Comparison of ENCODE assay signal across 1 cellular context in genomic region chr14:23539209-23539866, GRCh38.
TF ChIP-seq lines count a peak whose summit lies in the region.

No MANE protein-coding gene starts in this region.

TF ChIP-seq in HepG2, 621 proteins besides CTCF, POLR2A, EP300 and RAD21 (continued from another document and continues in another):
- TF ChIP-seq HOMEZ (CRISPR knock-in tag; IDR thresholded peaks at IDR 0.05; ENCODE audit: low read depth): peak; percentile 15; the same call in 1 of the 2 replicates
- no peak for TF ChIP-seq ZSCAN29 (CRISPR knock-in tag; conservative IDR thresholded peaks at IDR 0.05)
- 0 out of 2 replicates have a peak, but pooled peaks have one; percentile 19 for TF ChIP-seq KDM2A (CRISPR knock-in tag; IDR thresholded peaks at IDR 0.05; ENCODE audit: borderline replicate concordance, low read depth)
- peak; percentile 41; the same call in 1 of the 2 replicates for TF ChIP-seq ZNF350 (CRISPR knock-in tag; IDR thresholded peaks at IDR 0.05; ENCODE audit: borderline replicate concordance, low read depth)
- no peak; the same call in 1 of the 2 replicates for TF ChIP-seq ZKSCAN8 (CRISPR knock-in tag; IDR thresholded peaks at IDR 0.05; ENCODE audit: borderline replicate concordance)
- TF ChIP-seq CHCHD3 (CRISPR knock-in tag; IDR thresholded peaks at IDR 0.05): peak; percentile 53; the same call in 1 of the 2 replicates
- 0 out of 2 replicates have a peak, but pooled peaks have one; percentile 10 for TF ChIP-seq KDM6A (CRISPR knock-in tag; IDR thresholded peaks at IDR 0.05; ENCODE audit: low read depth)
- no peak for TF ChIP-seq ZBTB21 (CRISPR knock-in tag; IDR thresholded peaks at IDR 0.05)
- TF ChIP-seq BRF2 (CRISPR knock-in tag; IDR thresholded peaks at IDR 0.05): no peak
- TF ChIP-seq MIER2 (CRISPR knock-in tag; IDR thresholded peaks at IDR 0.05): peak; percentile 24; the same call in 1 of the 2 replicates
- TF ChIP-seq TFE3 (CRISPR knock-in tag; IDR thresholded peaks at IDR 0.05): peak; percentile 38; the same call in 1 of the 2 replicates
- no peak for TF ChIP-seq ZNF10 (CRISPR knock-in tag; IDR thresholded peaks at IDR 0.05; ENCODE audit: borderline replicate concordance, low read depth)
- peak; percentile 34; the same call in 1 of the 2 replicates for TF ChIP-seq ZNF768 (CRISPR knock-in tag; IDR thresholded peaks at IDR 0.05)
- TF ChIP-seq ATM (IDR thresholded peaks at IDR 0.05; ENCODE audit: borderline replicate concordance): no peak
- TF ChIP-seq ZBTB25 (CRISPR knock-in tag; IDR thresholded peaks at IDR 0.05): no peak
- peak; percentile 86 for TF ChIP-seq XRCC5 (optimal IDR thresholded peaks at IDR 0.05; ENCODE audit: low read length)
- TF ChIP-seq ZNF281 (CRISPR knock-in tag; IDR thresholded peaks at IDR 0.05; ENCODE audit: borderline replicate concordance): peak; percentile 80
- no peak for TF ChIP-seq ZNF3 (CRISPR knock-in tag; IDR thresholded peaks at IDR 0.05)
- no peak for TF ChIP-seq PHB2 (IDR thresholded peaks at IDR 0.05; ENCODE audit: partially characterized antibody)
- peak; percentile 77 for TF ChIP-seq STAG1 (CRISPR knock-in tag; IDR thresholded peaks at IDR 0.05)
- no peak for TF ChIP-seq NFATC3 (CRISPR knock-in tag; IDR thresholded peaks at IDR 0.05)
- TF ChIP-seq KDM5B (CRISPR knock-in tag; IDR thresholded peaks at IDR 0.05; ENCODE audit: borderline replicate concordance): peak; percentile 35; the same call in 1 of the 2 replicates
- no peak for TF ChIP-seq ZFP36 (IDR thresholded peaks at IDR 0.05; ENCODE audit: borderline replicate concordance, low read depth, low read length, partially characterized antibody)
- no peak for TF ChIP-seq SNAPC5 (CRISPR knock-in tag; IDR thresholded peaks at IDR 0.05; ENCODE audit: borderline replicate concordance)
- TF ChIP-seq PRDM10 (CRISPR knock-in tag; IDR thresholded peaks at IDR 0.05; ENCODE audit: low read depth): peak; percentile 37; the same call in 1 of the 2 replicates
- 0 out of 2 replicates have a peak, but pooled peaks have one; percentile 50 for TF ChIP-seq ZNF720 (CRISPR knock-in tag; IDR thresholded peaks at IDR 0.05)
- TF ChIP-seq ZNF354B (CRISPR knock-in tag; IDR thresholded peaks at IDR 0.05): 0 out of 2 replicates have a peak, but pooled peaks have one; percentile 17
- TF ChIP-seq MAZ (IDR thresholded peaks at IDR 0.05; ENCODE audit: borderline replicate concordance, low read depth, low read length): 0 out of 2 replicates have a peak, but pooled peaks have one; percentile 64
- peak; percentile 64; the same call in 1 of the 2 replicates for TF ChIP-seq MAZ (CRISPR knock-in tag; IDR thresholded peaks at IDR 0.05; ENCODE audit: low read depth)
- no peak for TF ChIP-seq GABPA (IDR thresholded peaks at IDR 0.05; ENCODE audit: low read depth, low read length)
- TF ChIP-seq GABPA (CRISPR knock-in tag; IDR thresholded peaks at IDR 0.05; ENCODE audit: low read depth): peak; percentile 38; the same call in 1 of the 2 replicates
- 0 out of 2 replicates have a peak, but pooled peaks have one; percentile 20 for TF ChIP-seq ZFP41 (CRISPR knock-in tag; IDR thresholded peaks at IDR 0.05; ENCODE audit: borderline replicate concordance)
- TF ChIP-seq YEATS2 (CRISPR knock-in tag; IDR thresholded peaks at IDR 0.05; ENCODE audit: borderline replicate concordance): no peak
- TF ChIP-seq ZNF747 (CRISPR knock-in tag; IDR thresholded peaks at IDR 0.05; ENCODE audit: borderline replicate concordance): no peak
- peak; percentile 71 for TF ChIP-seq HNF1B (CRISPR knock-in tag; IDR thresholded peaks at IDR 0.05)
- TF ChIP-seq NCOR1 (IDR thresholded peaks at IDR 0.05; ENCODE audit: borderline replicate concordance, low read length): no peak
- TF ChIP-seq ZSCAN5A (CRISPR knock-in tag; IDR thresholded peaks at IDR 0.05; ENCODE audit: borderline replicate concordance): 0 out of 2 replicates have a peak, but pooled peaks have one; percentile 57
- TF ChIP-seq ZNF510 (CRISPR knock-in tag; IDR thresholded peaks at IDR 0.05; ENCODE audit: low read depth): no peak
- TF ChIP-seq ZBTB4 (CRISPR knock-in tag; IDR thresholded peaks at IDR 0.05; ENCODE audit: borderline replicate concordance): 0 out of 2 replicates have a peak, but pooled peaks have one; percentile 54
- TF ChIP-seq RAD51 (IDR thresholded peaks at IDR 0.05; ENCODE audit: borderline replicate concordance): no peak
- peak; percentile 63; the same call in 1 of the 2 replicates for TF ChIP-seq ERF (CRISPR knock-in tag; IDR thresholded peaks at IDR 0.05)
